In the genomic region with DNA sequence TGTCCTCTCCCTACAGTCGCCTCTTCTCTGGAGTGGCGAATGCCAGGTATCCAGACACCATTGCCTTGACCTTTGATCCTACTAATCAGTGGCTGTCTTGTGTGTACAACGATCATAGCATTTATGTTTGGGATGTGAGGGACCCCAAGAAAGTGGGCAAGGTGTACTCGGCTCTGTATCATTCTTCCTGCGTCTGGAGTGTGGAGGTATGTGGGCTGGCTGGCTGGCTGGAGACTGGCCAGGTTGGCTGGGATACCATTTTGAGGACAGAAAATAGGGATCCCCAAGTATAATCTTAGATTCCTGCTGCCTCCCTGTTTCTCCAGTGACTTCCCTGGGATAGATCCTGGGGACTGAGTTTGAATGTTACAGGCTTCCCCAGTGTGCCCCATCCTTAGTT, we compare ENCODE assay signal across 32 cellular contexts.
"Had no signal": no experiment of that assay in that cellular context is flagged by ENCODE, and none has a peak within 500 bp of the region (broad histone marks: within the 10 kb centered on the region; RNA-seq: fewer than 3 reads in every experiment).

No MANE protein-coding gene starts in this region.

- H3K9me3 ChIP-seq: adrenal gland, ascending aorta, body of pancreas, breast epithelium had no signal

- H3K4me1 ChIP-seq: adrenal gland, ascending aorta, body of pancreas, breast epithelium had no signal

- ATAC-seq: activated naive CD4-positive, alpha-beta T cell treated with anti-CD3 and anti-CD28 coated beads, Interleukin-2, amount 50 U/mL, for 72 hours; activated naive CD8-positive, alpha-beta T cell treated with anti-CD3 and anti-CD28 coated beads, Interleukin-2, amount 50 U/mL, for 24 hours; activated T-cell treated with anti-CD3 and anti-CD28 coated beads, Interleukin-2, amount 50 U/mL, for 4 hours; activated T-cell treated with anti-CD3 and anti-CD28 coated beads, Interleukin-2, amount 50 U/mL, for 72 hours; activated T-helper 17 cell treated with anti-CD3 and anti-CD28 coated beads, Interleukin-2, amount 50 U/mL, for 72 hours; body of pancreas had no signal

- H3K4me3 ChIP-seq: adrenal gland, ascending aorta, body of pancreas, breast epithelium, cardiac muscle cell had no signal

- DNase-seq: activated effector memory CD4-positive, alpha-beta T cell treated with anti-CD3 and anti-CD28 coated beads, Interleukin-2, amount 50 U/mL, for 16 hours; activated effector memory CD4-positive, alpha-beta T cell treated with Interleukin-2 at 50 U/mL for 16 hours; activated gamma-delta T cell; activated gamma-delta T cell treated with Interleukin-2 at 50 U/mL for 16 hours; activated naive CD4-positive, alpha-beta T cell; activated naive CD4-positive, alpha-beta T cell treated with anti-CD3 and anti-CD28 coated beads for 36 hours; activated naive CD4-positive, alpha-beta T cell treated with anti-CD3 and anti-CD28 coated beads, Interleukin-2, amount 10 ng/mL, durations not matched to agents 7 days and 5 days; activated naive CD4-positive, alpha-beta T cell treated with anti-CD3 and anti-CD28 coated beads, Interleukin-2, amount 50 U/mL, for 16 hours; activated naive CD4-positive, alpha-beta T cell treated with Interleukin-2 at 50 U/mL for 16 hours; activated naive CD8-positive, alpha-beta T cell treated with anti-CD3 and anti-CD28 coated beads for 36 hours; activated naive CD8-positive, alpha-beta T cell treated with anti-CD3 and anti-CD28 coated beads, Interleukin-2, amount 10 ng/mL, durations not matched to agents 7 days and 5 days; activated naive CD8-positive, alpha-beta T cell treated with anti-CD3 and anti-CD28 coated beads, Interleukin-2, amount 50 U/mL, for 24 hours; activated T-cell treated with anti-CD3 and anti-CD28 coated beads, Interleukin-2, amount 50 U/mL, for 1 hour; activated T-cell treated with anti-CD3 and anti-CD28 coated beads, Interleukin-2, amount 50 U/mL, for 24 hours; activated T-cell treated with anti-CD3 and anti-CD28 coated beads, Interleukin-2, amount 50 U/mL, for 4 hours; activated T-cell treated with anti-CD3 and anti-CD28 coated beads, Interleukin-2, amount 50 U/mL, for 48 hours; activated T-cell treated with anti-CD3 and anti-CD28 coated beads, Interleukin-2, amount 50 U/mL, for 72 hours; adrenal gland; amniotic stem cell; amygdala; anterior cingulate cortex; aorta; body of pancreas; brain microvascular endothelial cell; caudate nucleus; central memory CD4-positive, alpha-beta T cell; cerebellar nuclear complex had no signal

- H3K27ac ChIP-seq: adrenal gland, ascending aorta, body of pancreas, brain microvascular endothelial cell, breast epithelium, cardiac muscle cell had no signal

- H3K27me3 ChIP-seq: adrenal gland, ascending aorta, body of pancreas, brain microvascular endothelial cell, breast epithelium, cardiac muscle cell had no signal
